Comparison of ENCODE assay signal across 30 cellular contexts in the genomic region with DNA sequence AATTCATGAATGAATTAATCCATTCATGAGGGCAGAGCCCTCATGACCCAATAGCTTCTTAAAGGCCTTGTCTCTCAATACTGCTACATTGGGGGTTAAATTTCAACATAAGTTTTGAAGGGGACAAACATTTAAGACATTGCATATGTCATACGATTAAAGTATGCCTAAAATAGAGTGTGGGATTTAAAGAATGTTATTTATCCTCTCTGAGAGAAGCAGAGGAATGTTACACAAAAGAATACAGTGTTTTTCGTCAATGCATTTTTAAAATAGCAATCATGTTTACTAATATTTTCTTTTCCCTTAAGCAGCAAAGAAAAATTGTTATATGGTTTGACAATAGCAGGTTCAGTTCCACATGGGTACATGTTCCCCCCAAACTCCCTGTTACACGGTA.
"Had no signal": no experiment of that assay in that cellular context is flagged by ENCODE, and none has a peak within 500 bp of the region (broad histone marks: within the 10 kb centered on the region; RNA-seq: fewer than 3 reads in every experiment).

No MANE protein-coding gene starts in this region.

- H3K4me3 ChIP-seq: left lung, lower lobe of right lung, pancreas, prostate gland, right atrium auricular region, right lobe of liver, skin epidermis, stomach, testis, thyroid gland, transverse colon, upper lobe of left lung, vagina had no signal

- H3K27me3 Mint-ChIP-seq: naive thymus-derived CD8-positive, alpha-beta T cell; stimulated activated naive B cell treated with anti-CD40 and anti-IgM and Interleukin-4, amounts not matched to agents 10 μg/mL and 1 μg/mL and 100 μg/mL, for 72 hours had no signal

- H3K9me3 Mint-ChIP-seq: nephron had no signal

- ATAC-seq: left colon; left lung; lower lobe of right lung; naive thymus-derived CD8-positive, alpha-beta T cell; pancreas; right lobe of liver; stimulated activated naive B cell treated with anti-CD40 and anti-IgM and Interleukin-4, amounts not matched to agents 10 μg/mL and 1 μg/mL and 100 μg/mL, for 72 hours; stimulated activated naive CD8-positive, alpha-beta T cell treated with anti-CD3 and anti-CD28 coated beads, Interleukin-15, Interleukin-2, amounts not matched to agents 100 U/mL and 50 U/mL, for 24 hours had no signal

- H3K9me3 ChIP-seq: left lung, lower lobe of right lung, pancreas, prostate gland, right atrium auricular region, right lobe of liver, stomach, testis, thyroid gland, transverse colon, upper lobe of left lung, vagina had no signal

- H3K4me1 Mint-ChIP-seq: immature natural killer cell; naive thymus-derived CD8-positive, alpha-beta T cell; neural crest cell; stimulated activated naive B cell treated with anti-CD40 and anti-IgM and Interleukin-4, amounts not matched to agents 10 μg/mL and 1 μg/mL and 100 μg/mL, for 72 hours had no signal

- H3K27me3 ChIP-seq: left lung, pancreas, right atrium auricular region, right lobe of liver, stomach, testis, thyroid gland, transverse colon, upper lobe of left lung, vagina had no signal

- DNase-seq: hypothalamus; immature natural killer cell; kidney; left colon; left lung; lower lobe of right lung; mammary epithelial cell; mesenchymal stem cell; naive thymus-derived CD8-positive, alpha-beta T cell; nucleus accumbens; pancreas; posterior cingulate gyrus; right lobe of liver; stimulated activated CD4-positive, alpha-beta T cell treated with anti-CD3 and anti-CD28 coated beads, Interleukin-12 subunit alpha, Interleukin-12 subunit beta, amount 100 ng/mL, for 4 hours; stimulated activated CD4-positive, alpha-beta T cell treated with anti-CD3 and anti-CD28 coated beads, Interleukin-15, amount 100 ng/mL, for 24 hours; stimulated activated CD4-positive, alpha-beta T cell treated with anti-CD3 and anti-CD28 coated beads, Interleukin-2, amount 100 ng/mL, for 24 hours; stimulated activated CD4-positive, alpha-beta T cell treated with anti-CD3 and anti-CD28 coated beads, Interleukin-4, amount 100 ng/mL, for 1 hour; stimulated activated naive B cell treated with anti-CD40 and anti-IgM and Interleukin-4, amounts not matched to agents 10 μg/mL and 1 μg/mL and 100 μg/mL, for 72 hours; stimulated activated naive CD8-positive, alpha-beta T cell treated with anti-CD3 and anti-CD28 coated beads, Interleukin-15, Interleukin-2, amounts not matched to agents 100 U/mL and 50 U/mL, for 24 hours; stomach; testis; thyroid gland; transverse colon; upper lobe of left lung had no signal

- H3K27ac ChIP-seq: left lung, lower lobe of right lung, pancreas, prostate gland, right atrium auricular region, right lobe of liver, skin epidermis, stomach, testis, thyroid gland, transverse colon, upper lobe of left lung, vagina had no signal

- H3K27ac Mint-ChIP-seq: immature natural killer cell; naive thymus-derived CD8-positive, alpha-beta T cell; nephron; stimulated activated naive B cell treated with anti-CD40 and anti-IgM and Interleukin-4, amounts not matched to agents 10 μg/mL and 1 μg/mL and 100 μg/mL, for 72 hours had no signal

- H3K36me3 Mint-ChIP-seq: naive thymus-derived CD8-positive, alpha-beta T cell; stimulated activated naive B cell treated with anti-CD40 and anti-IgM and Interleukin-4, amounts not matched to agents 10 μg/mL and 1 μg/mL and 100 μg/mL, for 72 hours had no signal

- H3K4me1 ChIP-seq: left lung, lower lobe of right lung, pancreas, prostate gland, right lobe of liver, testis, upper lobe of left lung, vagina had no signal

- H3K4me3 Mint-ChIP-seq: immature natural killer cell; naive thymus-derived CD8-positive, alpha-beta T cell; nephron; neural crest cell; stimulated activated naive B cell treated with anti-CD40 and anti-IgM and Interleukin-4, amounts not matched to agents 10 μg/mL and 1 μg/mL and 100 μg/mL, for 72 hours had no signal
